Comparison of ENCODE assay signal across 15 cellular contexts in the genomic region with DNA sequence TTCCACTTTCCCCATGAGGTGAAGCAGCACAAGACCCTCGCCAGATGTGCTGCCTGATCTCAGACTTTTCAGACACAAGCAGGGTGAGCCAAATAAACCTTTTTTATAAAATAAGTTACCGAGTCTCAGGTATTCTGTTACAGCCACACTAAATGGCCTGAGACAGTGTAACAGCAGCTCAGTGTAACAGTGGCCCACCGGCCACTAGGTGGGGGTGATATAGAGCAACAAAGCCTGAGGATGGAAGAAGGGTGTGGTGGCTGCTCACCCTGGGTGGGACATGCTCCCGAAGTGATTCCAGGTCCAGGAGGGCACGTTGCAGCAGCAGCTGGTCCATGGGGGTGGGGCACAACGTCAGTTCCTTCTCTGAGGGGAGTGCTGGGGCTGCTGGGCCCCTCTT. TPM values are rescaled to one million over a fixed set of nuclear protein-coding genes. Genes with fewer than 3 reads are reported as not detected.
DNase-seq lines count a peak whose midpoint lies in the region; ATAC-seq and TF ChIP-seq lines count a peak whose summit lies in the region.
"Had no signal": no experiment of that assay in that cellular context is flagged by ENCODE, and none has a peak within 500 bp of the region (broad histone marks: within the 10 kb centered on the region; RNA-seq: fewer than 3 reads in every experiment).

No MANE protein-coding gene starts in this region.

- POLR2A ChIA-PET in WTC11 (lab: Charles Lee), result no interaction called here

- TF ChIP-seq CTCF in left ventricle myocardium inferior (IDR thresholded peaks at IDR 0.05; ENCODE audit: borderline replicate concordance) (peak; percentile 21), heart left ventricle (IDR thresholded peaks at IDR 0.05) (peak in 2 of 12 donors; percentile 11 to 23), WTC11 (IDR thresholded peaks at IDR 0.05) (no peak), kidney epithelial cell (IDR thresholded peaks at IDR 0.05; ENCODE audit: insufficient read depth, low read length, poor library complexity, severe bottlenecking) (peak; percentile 17), testis (IDR thresholded peaks at IDR 0.05) (no peak)

- ATAC-seq in heart left ventricle, result no peak
- ATAC-seq in WTC11, result peak; percentile 98
- no peak for ATAC-seq in GM18517 (IDR thresholded peaks at IDR 0.05; ENCODE audit: unreplicated experiment)
- ATAC-seq: left colon had no signal

- no peak overlapping the region for H3K4me3 ChIP-seq in left ventricle myocardium inferior
- H3K4me3 ChIP-seq in heart left ventricle, result no peak overlapping the region
- no peak overlapping the region for H3K4me3 ChIP-seq in kidney epithelial cell (ENCODE audit: low read depth, low read length)
- no peak overlapping the region for H3K4me3 ChIP-seq in testis
- H3K4me3 ChIP-seq: sigmoid colon, SJSA1 had no signal

- peaks cover 32% of the 10 kb centered on the region for H3K4me1 Mint-ChIP-seq in WTC11

- peak overlapping the region; percentile 45 for H3K27ac ChIP-seq in left ventricle myocardium inferior (replicated peaks)
- no peak overlapping the region for H3K27ac ChIP-seq in heart left ventricle
- no peak overlapping the region for H3K27ac ChIP-seq in testis
- H3K27ac ChIP-seq: sigmoid colon, SJSA1 had no signal

- no peak for DNase-seq in left ventricle myocardium inferior
- no peak for DNase-seq in heart left ventricle
- DNase-seq in WTC11 (ENCODE audit: low spot score), result peak; percentile 52
- no peak for DNase-seq in kidney epithelial cell (ENCODE audit: low read depth)
- no peak for DNase-seq in NCI-H1436 treated with DMSO at 0.1 percent for 48 hours (lab: John Stamatoyannopoulos, UW)
- DNase-seq in stimulated activated CD4-positive, alpha-beta T cell treated with anti-CD3 and anti-CD28 coated beads, Interleukin-4, amount 100 ng/mL, for 1 hour, result no peak
- no peak for DNase-seq in testis
- DNase-seq: GF-D8; naive B cell; NCI-H1092 treated with DMSO at 0.1 percent for 48 hours; sigmoid colon; stimulated activated CD4-positive, alpha-beta T cell treated with anti-CD3 and anti-CD28 coated beads, Interleukin-4, amount 100 ng/mL, for 24 hours had no signal

- H3K9me3 ChIP-seq in left ventricle myocardium inferior (replicated peaks), result peaks cover 6% of the 10 kb centered on the region
- H3K9me3 ChIP-seq in heart left ventricle, result peaks cover 0 to 9% (median 0%) of the 10 kb centered on the region in 12 donors
- H3K9me3 ChIP-seq in testis, result no peaks in the 10 kb centered on the region
- H3K9me3 ChIP-seq: sigmoid colon, SJSA1 had no signal

- TF ChIP-seq POLR2A in heart left ventricle (IDR thresholded peaks at IDR 0.05), result no peak
- no peak for TF ChIP-seq POLR2A in testis (IDR thresholded peaks at IDR 0.05)

- peaks cover 37% of the 10 kb centered on the region for H3K4me1 ChIP-seq in left ventricle myocardium inferior
- peaks cover 0 to 9% (median 0%) of the 10 kb centered on the region in 12 donors for H3K4me1 ChIP-seq in heart left ventricle
- no peaks in the 10 kb centered on the region for H3K4me1 ChIP-seq in testis
- H3K4me1 ChIP-seq: sigmoid colon, SJSA1 had no signal

- H3K4me3 Mint-ChIP-seq in WTC11, result no peak overlapping the region

- intact Hi-C loops in left ventricle myocardium inferior (cut with micrococcal nuclease), result no loop called here
- intact Hi-C loops in heart left ventricle (cut with DNase I), result no loop called here
- intact Hi-C loops in testis (cut with DNase I; ENCODE audit: low total_unique reads), result no loop called here

- no peaks in the 10 kb centered on the region for H3K9me3 Mint-ChIP-seq in WTC11

- H3K36me3 ChIP-seq in left ventricle myocardium inferior (peaks cover 54% of the 10 kb centered on the region), heart left ventricle (peaks cover 0 to 94% (median 72%) of the 10 kb centered on the region in 9 donors), kidney epithelial cell (ENCODE audit: control insufficient read depth, insufficient read depth, low read length) (no peaks in the 10 kb centered on the region), testis (ENCODE audit: low read depth, missing control alignments) (no peaks in the 10 kb centered on the region)

- CTCF ChIA-PET in WTC11 (lab: Charles Lee), result interaction anchor here (0.5 to 2.3 kb wide), 14 partner anchors 9 to 375 kb away, joined by 3 to 17 read pairs (median 4); a partner anchor contains a TSS

- H3K27me3 ChIP-seq in left ventricle myocardium inferior (ENCODE audit: low read depth) (no peaks in the 10 kb centered on the region), heart left ventricle (no peaks in the 10 kb centered on the region), kidney epithelial cell (ENCODE audit: control insufficient read depth, insufficient read depth, low read length) (no peaks in the 10 kb centered on the region), testis (no peaks in the 10 kb centered on the region)
- H3K27me3 ChIP-seq: sigmoid colon, SJSA1 had no signal

- peaks cover 65% of the 10 kb centered on the region for H3K36me3 Mint-ChIP-seq in WTC11

- H3K27me3 Mint-ChIP-seq in WTC11 (ENCODE audit: low read depth), result no peaks in the 10 kb centered on the region
- H3K27me3 Mint-ChIP-seq: naive B cell had no signal

- H3K27ac Mint-ChIP-seq in WTC11, result peak overlapping the region; percentile 83; the same call in 1 of the 2 replicates

- 65 to 81% (median 75%) methylated on average over 3 to 6 of the region's 6 CpGs for WGBS in heart left ventricle, 4 donors
- 69 to 72% methylated on average over 6 of the region's 6 CpGs for WGBS in testis, 2 donors

TF ChIP-seq in WTC11, 78 proteins besides CTCF, POLR2A, EP300 and RAD21:
- TF ChIP-seq ZNF232 (CRISPR knock-in tag; IDR thresholded peaks at IDR 0.05), result no peak
- TF ChIP-seq, protein P1, sequence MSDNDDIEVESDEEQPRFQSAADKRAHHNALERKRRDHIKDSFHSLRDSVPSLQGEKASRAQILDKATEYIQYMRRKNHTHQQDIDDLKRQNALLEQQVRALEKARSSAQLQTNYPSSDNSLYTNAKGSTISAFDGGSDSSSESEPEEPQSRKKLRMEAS (CRISPR knock-in tag; IDR thresholded peaks at IDR 0.05), result 0 out of 2 replicates have a peak, but pooled peaks have one; percentile 24
- TF ChIP-seq, protein P2, sequence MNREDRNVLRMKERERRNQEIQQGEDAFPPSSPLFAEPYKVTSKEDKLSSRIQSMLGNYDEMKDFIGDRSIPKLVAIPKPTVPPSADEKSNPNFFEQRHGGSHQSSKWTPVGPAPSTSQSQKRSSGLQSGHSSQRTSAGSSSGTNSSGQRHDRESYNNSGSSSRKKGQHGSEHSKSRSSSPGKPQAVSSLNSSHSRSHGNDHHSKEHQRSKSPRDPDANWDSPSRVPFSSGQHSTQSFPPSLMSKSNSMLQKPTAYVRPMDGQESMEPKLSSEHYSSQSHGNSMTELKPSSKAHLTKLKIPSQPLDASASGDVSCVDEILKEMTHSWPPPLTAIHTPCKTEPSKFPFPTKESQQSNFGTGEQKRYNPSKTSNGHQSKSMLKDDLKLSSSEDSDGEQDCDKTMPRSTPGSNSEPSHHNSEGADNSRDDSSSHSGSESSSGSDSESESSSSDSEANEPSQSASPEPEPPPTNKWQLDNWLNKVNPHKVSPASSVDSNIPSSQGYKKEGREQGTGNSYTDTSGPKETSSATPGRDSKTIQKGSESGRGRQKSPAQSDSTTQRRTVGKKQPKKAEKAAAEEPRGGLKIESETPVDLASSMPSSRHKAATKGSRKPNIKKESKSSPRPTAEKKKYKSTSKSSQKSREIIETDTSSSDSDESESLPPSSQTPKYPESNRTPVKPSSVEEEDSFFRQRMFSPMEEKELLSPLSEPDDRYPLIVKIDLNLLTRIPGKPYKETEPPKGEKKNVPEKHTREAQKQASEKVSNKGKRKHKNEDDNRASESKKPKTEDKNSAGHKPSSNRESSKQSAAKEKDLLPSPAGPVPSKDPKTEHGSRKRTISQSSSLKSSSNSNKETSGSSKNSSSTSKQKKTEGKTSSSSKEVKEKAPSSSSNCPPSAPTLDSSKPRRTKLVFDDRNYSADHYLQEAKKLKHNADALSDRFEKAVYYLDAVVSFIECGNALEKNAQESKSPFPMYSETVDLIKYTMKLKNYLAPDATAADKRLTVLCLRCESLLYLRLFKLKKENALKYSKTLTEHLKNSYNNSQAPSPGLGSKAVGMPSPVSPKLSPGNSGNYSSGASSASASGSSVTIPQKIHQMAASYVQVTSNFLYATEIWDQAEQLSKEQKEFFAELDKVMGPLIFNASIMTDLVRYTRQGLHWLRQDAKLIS (CRISPR knock-in tag; IDR thresholded peaks at IDR 0.05; ENCODE audit: borderline replicate concordance), result no peak
- TF ChIP-seq, protein P3, sequence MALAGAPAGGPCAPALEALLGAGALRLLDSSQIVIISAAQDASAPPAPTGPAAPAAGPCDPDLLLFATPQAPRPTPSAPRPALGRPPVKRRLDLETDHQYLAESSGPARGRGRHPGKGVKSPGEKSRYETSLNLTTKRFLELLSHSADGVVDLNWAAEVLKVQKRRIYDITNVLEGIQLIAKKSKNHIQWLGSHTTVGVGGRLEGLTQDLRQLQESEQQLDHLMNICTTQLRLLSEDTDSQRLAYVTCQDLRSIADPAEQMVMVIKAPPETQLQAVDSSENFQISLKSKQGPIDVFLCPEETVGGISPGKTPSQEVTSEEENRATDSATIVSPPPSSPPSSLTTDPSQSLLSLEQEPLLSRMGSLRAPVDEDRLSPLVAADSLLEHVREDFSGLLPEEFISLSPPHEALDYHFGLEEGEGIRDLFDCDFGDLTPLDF (CRISPR knock-in tag; IDR thresholded peaks at IDR 0.05), result no peak
- TF ChIP-seq ZNF396 (CRISPR knock-in tag; IDR thresholded peaks at IDR 0.05; ENCODE audit: borderline replicate concordance), result no peak

RNA-seq across cellular contexts. Expression of a gene that starts 44.6 kb away (rescaled TPM):
- total RNA-seq in left ventricle myocardium inferior, result 14.6 TPM
- 10 to 100 TPM; 11.7 to 16.1 (median 13.8) TPM for total RNA-seq in heart left ventricle
- polyA plus RNA-seq in heart left ventricle, result 10 to 100 TPM in 1 of 2 donors, 1 to 10 TPM in 1; 6.7 to 17.1 TPM
- 31.7 to 37.7 TPM (median 31.9 TPM) in 3 replicates for total RNA-seq in WTC11 (2021)
- total RNA-seq in kidney epithelial cell, result 21.9 and 23.2 TPM in 2 replicates
- total RNA-seq in testis, result 10 to 100 TPM; 23.5 to 25.5 TPM
- 14.9 TPM for polyA plus RNA-seq in testis (ENCODE audit: insufficient read depth, low read depth, low replicate concordance)

Comparison
In these comparisons a context has a peak if more than half of its experiments do, and no peak if none do; other contexts are left out.
1. CTCF ChIP-seq: peak in left ventricle myocardium inferior (single experiment) and kidney epithelial cell (single experiment); none in WTC11 (single experiment) and testis (0 of 3).